ENCODE assay signal across 1 cellular context in the genomic region with DNA sequence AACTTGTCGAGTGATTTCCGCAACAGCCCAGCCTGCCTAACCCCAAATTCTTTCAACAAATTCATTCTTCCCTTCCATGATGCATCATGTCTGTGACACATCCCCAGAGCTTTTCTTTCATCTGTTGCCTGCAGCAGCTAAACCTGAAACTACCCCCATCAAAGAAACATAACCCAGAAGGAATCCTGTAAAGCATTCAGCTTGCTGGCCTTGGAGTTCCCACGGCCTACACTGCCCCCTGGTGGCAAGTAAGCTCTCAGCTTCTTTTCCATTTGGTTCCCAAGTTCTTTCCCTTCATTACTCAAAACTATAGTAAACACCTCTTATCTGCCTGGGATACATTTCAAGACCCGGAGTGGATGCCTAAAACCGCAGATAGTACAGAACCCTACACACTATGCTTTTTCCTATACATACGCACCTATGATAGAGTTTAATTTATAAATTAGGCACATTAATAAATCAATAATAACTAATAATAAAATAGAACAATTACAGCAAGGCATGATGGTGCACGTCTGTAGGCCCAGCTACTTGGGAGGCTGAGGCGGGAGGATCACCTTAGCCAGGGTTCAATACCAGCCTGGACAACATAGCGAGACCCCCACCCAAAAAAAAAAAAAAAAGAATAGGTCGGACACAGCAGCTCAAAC.
TF ChIP-seq lines count a peak whose summit lies in the region.

No MANE protein-coding gene starts in this region.

TF ChIP-seq in GM23338, 12 proteins besides CTCF, POLR2A, EP300 and RAD21 (continued from another document):
- TF ChIP-seq NANOG (IDR thresholded peaks at IDR 0.05; ENCODE audit: borderline replicate concordance): no peak
- no peak for TF ChIP-seq ZNF331 (CRISPR knock-in tag; IDR thresholded peaks at IDR 0.05; ENCODE audit: low read depth)
- TF ChIP-seq, protein P1, sequence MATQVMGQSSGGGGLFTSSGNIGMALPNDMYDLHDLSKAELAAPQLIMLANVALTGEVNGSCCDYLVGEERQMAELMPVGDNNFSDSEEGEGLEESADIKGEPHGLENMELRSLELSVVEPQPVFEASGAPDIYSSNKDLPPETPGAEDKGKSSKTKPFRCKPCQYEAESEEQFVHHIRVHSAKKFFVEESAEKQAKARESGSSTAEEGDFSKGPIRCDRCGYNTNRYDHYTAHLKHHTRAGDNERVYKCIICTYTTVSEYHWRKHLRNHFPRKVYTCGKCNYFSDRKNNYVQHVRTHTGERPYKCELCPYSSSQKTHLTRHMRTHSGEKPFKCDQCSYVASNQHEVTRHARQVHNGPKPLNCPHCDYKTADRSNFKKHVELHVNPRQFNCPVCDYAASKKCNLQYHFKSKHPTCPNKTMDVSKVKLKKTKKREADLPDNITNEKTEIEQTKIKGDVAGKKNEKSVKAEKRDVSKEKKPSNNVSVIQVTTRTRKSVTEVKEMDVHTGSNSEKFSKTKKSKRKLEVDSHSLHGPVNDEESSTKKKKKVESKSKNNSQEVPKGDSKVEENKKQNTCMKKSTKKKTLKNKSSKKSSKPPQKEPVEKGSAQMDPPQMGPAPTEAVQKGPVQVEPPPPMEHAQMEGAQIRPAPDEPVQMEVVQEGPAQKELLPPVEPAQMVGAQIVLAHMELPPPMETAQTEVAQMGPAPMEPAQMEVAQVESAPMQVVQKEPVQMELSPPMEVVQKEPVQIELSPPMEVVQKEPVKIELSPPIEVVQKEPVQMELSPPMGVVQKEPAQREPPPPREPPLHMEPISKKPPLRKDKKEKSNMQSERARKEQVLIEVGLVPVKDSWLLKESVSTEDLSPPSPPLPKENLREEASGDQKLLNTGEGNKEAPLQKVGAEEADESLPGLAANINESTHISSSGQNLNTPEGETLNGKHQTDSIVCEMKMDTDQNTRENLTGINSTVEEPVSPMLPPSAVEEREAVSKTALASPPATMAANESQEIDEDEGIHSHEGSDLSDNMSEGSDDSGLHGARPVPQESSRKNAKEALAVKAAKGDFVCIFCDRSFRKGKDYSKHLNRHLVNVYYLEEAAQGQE (IDR thresholded peaks at IDR 0.05; ENCODE audit: unreplicated experiment): no peak
- TF ChIP-seq JUNB (IDR thresholded peaks at IDR 0.05; ENCODE audit: unreplicated experiment): no peak
- no peak for TF ChIP-seq CREB1 (CRISPR knock-in tag; IDR thresholded peaks at IDR 0.05; ENCODE audit: low read depth)
- TF ChIP-seq, protein P2, sequence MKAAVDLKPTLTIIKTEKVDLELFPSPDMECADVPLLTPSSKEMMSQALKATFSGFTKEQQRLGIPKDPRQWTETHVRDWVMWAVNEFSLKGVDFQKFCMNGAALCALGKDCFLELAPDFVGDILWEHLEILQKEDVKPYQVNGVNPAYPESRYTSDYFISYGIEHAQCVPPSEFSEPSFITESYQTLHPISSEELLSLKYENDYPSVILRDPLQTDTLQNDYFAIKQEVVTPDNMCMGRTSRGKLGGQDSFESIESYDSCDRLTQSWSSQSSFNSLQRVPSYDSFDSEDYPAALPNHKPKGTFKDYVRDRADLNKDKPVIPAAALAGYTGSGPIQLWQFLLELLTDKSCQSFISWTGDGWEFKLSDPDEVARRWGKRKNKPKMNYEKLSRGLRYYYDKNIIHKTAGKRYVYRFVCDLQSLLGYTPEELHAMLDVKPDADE (IDR thresholded peaks at IDR 0.05): no peak
- no peak for TF ChIP-seq POLR2AphosphoS5 (IDR thresholded peaks at IDR 0.05; ENCODE audit: low read depth)
TF ChIP-seq in GM23338: peak in this region for 0.
